28 cellular contexts compared by ENCODE assay signal in genomic region chr15:60152386-60152785, GRCh38.
"Had no signal": no experiment of that assay in that cellular context is flagged by ENCODE, and none has a peak within 500 bp of the region (broad histone marks: within the 10 kb centered on the region; RNA-seq: fewer than 3 reads in every experiment).

No MANE protein-coding gene starts in this region.

- H3K36me3 Mint-ChIP-seq: activated CD4-positive, alpha-beta memory T cell treated with anti-CD3 and anti-CD28 coated beads for 36 hours; activated CD8-positive, alpha-beta memory T cell treated with anti-CD3 and anti-CD28 coated beads, Interleukin-2, amount 10 ng/mL, durations not matched to agents 7 days and 5 days; activated naive CD4-positive, alpha-beta T cell treated with anti-CD3 and anti-CD28 coated beads, Interleukin-2, amount 10 ng/mL, durations not matched to agents 7 days and 5 days; activated naive CD4-positive, alpha-beta T cell treated with anti-CD3 and anti-CD28 coated beads, Interleukin-2, amount 50 U/mL, for 72 hours; activated naive CD8-positive, alpha-beta T cell treated with anti-CD3 and anti-CD28 coated beads, Interleukin-2, amount 10 ng/mL, durations not matched to agents 7 days and 5 days had no signal

- H3K4me3 Mint-ChIP-seq: activated CD4-positive, alpha-beta memory T cell treated with anti-CD3 and anti-CD28 coated beads for 36 hours; activated CD4-positive, alpha-beta T cell treated with anti-CD3 and anti-CD28 coated beads for 36 hours; activated CD4-positive, alpha-beta T cell treated with anti-CD3 and anti-CD28 coated beads, Interleukin-2, amount 10 ng/mL, durations not matched to agents 24 days and 14 days; activated CD8-positive, alpha-beta memory T cell treated with anti-CD3 and anti-CD28 coated beads, Interleukin-2, amount 10 ng/mL, durations not matched to agents 7 days and 5 days; activated CD8-positive, alpha-beta T cell treated with anti-CD3 and anti-CD28 coated beads, Interleukin-2, amount 10 ng/mL, durations not matched to agents 7 days and 5 days; activated naive CD4-positive, alpha-beta T cell treated with anti-CD3 and anti-CD28 coated beads, Interleukin-2, amount 10 ng/mL, durations not matched to agents 7 days and 5 days; activated naive CD8-positive, alpha-beta T cell treated with anti-CD3 and anti-CD28 coated beads, Interleukin-2, amount 10 ng/mL, durations not matched to agents 7 days and 5 days; activated T-cell treated with anti-CD3 and anti-CD28 coated beads, Interleukin-2, amount 50 U/mL, for 24 hours; activated T-cell treated with anti-CD3 and anti-CD28 coated beads, Interleukin-2, amount 50 U/mL, for 72 hours; effector memory CD8-positive, alpha-beta T cell had no signal

- H3K4me1 Mint-ChIP-seq: activated naive CD8-positive, alpha-beta T cell treated with anti-CD3 and anti-CD28 coated beads, Interleukin-2, amount 10 ng/mL, durations not matched to agents 7 days and 5 days had no signal

- H3K27me3 ChIP-seq: ascending aorta, brain microvascular endothelial cell had no signal

- H3K9me3 Mint-ChIP-seq: activated CD4-positive, alpha-beta memory T cell treated with anti-CD3 and anti-CD28 coated beads for 36 hours; activated CD4-positive, alpha-beta T cell treated with anti-CD3 and anti-CD28 coated beads, Interleukin-2, amount 10 ng/mL, durations not matched to agents 24 days and 14 days; activated naive CD4-positive, alpha-beta T cell treated with anti-CD3 and anti-CD28 coated beads, Interleukin-2, amount 10 ng/mL, durations not matched to agents 7 days and 5 days; activated naive CD4-positive, alpha-beta T cell treated with anti-CD3 and anti-CD28 coated beads, Interleukin-2, amount 50 U/mL, for 72 hours; activated naive CD8-positive, alpha-beta T cell treated with anti-CD3 and anti-CD28 coated beads, Interleukin-2, amount 10 ng/mL, durations not matched to agents 7 days and 5 days; activated T-cell treated with anti-CD3 and anti-CD28 coated beads, Interleukin-2, amount 50 U/mL, for 24 hours; activated T-cell treated with anti-CD3 and anti-CD28 coated beads, Interleukin-2, amount 50 U/mL, for 72 hours; effector memory CD8-positive, alpha-beta T cell had no signal

- H3K27ac ChIP-seq: ascending aorta, brain microvascular endothelial cell, esophagus muscularis mucosa, gastroesophageal sphincter, heart right ventricle had no signal

- H3K27ac Mint-ChIP-seq: activated CD4-positive, alpha-beta memory T cell treated with anti-CD3 and anti-CD28 coated beads for 36 hours; activated CD4-positive, alpha-beta T cell treated with anti-CD3 and anti-CD28 coated beads for 36 hours; activated CD4-positive, alpha-beta T cell treated with anti-CD3 and anti-CD28 coated beads, Interleukin-2, amount 10 ng/mL, durations not matched to agents 24 days and 14 days; activated CD8-positive, alpha-beta memory T cell treated with anti-CD3 and anti-CD28 coated beads, Interleukin-2, amount 10 ng/mL, durations not matched to agents 7 days and 5 days; activated CD8-positive, alpha-beta T cell treated with anti-CD3 and anti-CD28 coated beads, Interleukin-2, amount 10 ng/mL, durations not matched to agents 7 days and 5 days; activated naive CD4-positive, alpha-beta T cell treated with anti-CD3 and anti-CD28 coated beads, Interleukin-2, amount 10 ng/mL, durations not matched to agents 7 days and 5 days; activated naive CD4-positive, alpha-beta T cell treated with anti-CD3 and anti-CD28 coated beads, Interleukin-2, amount 50 U/mL, for 72 hours; activated naive CD8-positive, alpha-beta T cell treated with anti-CD3 and anti-CD28 coated beads, Interleukin-2, amount 10 ng/mL, durations not matched to agents 7 days and 5 days; activated T-cell treated with anti-CD3 and anti-CD28 coated beads, Interleukin-2, amount 50 U/mL, for 24 hours; activated T-cell treated with anti-CD3 and anti-CD28 coated beads, Interleukin-2, amount 50 U/mL, for 72 hours; effector memory CD8-positive, alpha-beta T cell had no signal

- H3K4me1 ChIP-seq: ascending aorta, esophagus muscularis mucosa, gastroesophageal sphincter, heart right ventricle had no signal

- H3K4me3 ChIP-seq: ascending aorta, esophagus muscularis mucosa, gastroesophageal sphincter, heart right ventricle had no signal

- H3K36me3 ChIP-seq: ascending aorta, brain microvascular endothelial cell, esophagus muscularis mucosa, gastroesophageal sphincter, heart right ventricle had no signal

- FAIRE-seq: colon had no signal

- H3K9me3 ChIP-seq: ascending aorta, esophagus muscularis mucosa, gastroesophageal sphincter, heart right ventricle had no signal

- DNase-seq: activated CD4-positive, alpha-beta memory T cell treated with anti-CD3 and anti-CD28 coated beads for 36 hours; activated CD4-positive, alpha-beta T cell treated with anti-CD3 and anti-CD28 coated beads for 36 hours; activated CD4-positive, alpha-beta T cell treated with anti-CD3 and anti-CD28 coated beads, Interleukin-2, amount 10 ng/mL, durations not matched to agents 24 days and 14 days; activated CD4-positive, CD25-positive, alpha-beta regulatory T cell; activated CD4-positive, CD25-positive, alpha-beta regulatory T cell treated with anti-CD3 and anti-CD28 coated beads, Interleukin-2, amount 50 U/mL, for 72 hours; activated CD8-positive, alpha-beta memory T cell treated with anti-CD3 and anti-CD28 coated beads, Interleukin-2, amount 10 ng/mL, durations not matched to agents 7 days and 5 days; activated CD8-positive, alpha-beta memory T cell treated with anti-CD3 and anti-CD28 coated beads, Interleukin-2, amount 50 U/mL, for 4 hours; activated CD8-positive, alpha-beta T cell treated with anti-CD3 and anti-CD28 coated beads, Interleukin-2, amount 10 ng/mL, durations not matched to agents 7 days and 5 days; activated gamma-delta T cell; activated naive CD4-positive, alpha-beta T cell; activated naive CD4-positive, alpha-beta T cell treated with anti-CD3 and anti-CD28 coated beads, Interleukin-2, amount 10 ng/mL, durations not matched to agents 7 days and 5 days; activated naive CD8-positive, alpha-beta T cell treated with anti-CD3 and anti-CD28 coated beads, Interleukin-2, amount 10 ng/mL, durations not matched to agents 7 days and 5 days; activated T-cell treated with anti-CD3 and anti-CD28 coated beads, Interleukin-2, amount 50 U/mL, for 24 hours; activated T-cell treated with anti-CD3 and anti-CD28 coated beads, Interleukin-2, amount 50 U/mL, for 72 hours; brain microvascular endothelial cell; caudate nucleus; cortex of kidney; dermis blood vessel endothelial cell; effector CD4-positive, alpha-beta T cell; effector memory CD8-positive, alpha-beta T cell; erythroblast; foreskin melanocyte; heart right ventricle had no signal
